Comparison of ENCODE assay signal across 8 cellular contexts in the genomic region with DNA sequence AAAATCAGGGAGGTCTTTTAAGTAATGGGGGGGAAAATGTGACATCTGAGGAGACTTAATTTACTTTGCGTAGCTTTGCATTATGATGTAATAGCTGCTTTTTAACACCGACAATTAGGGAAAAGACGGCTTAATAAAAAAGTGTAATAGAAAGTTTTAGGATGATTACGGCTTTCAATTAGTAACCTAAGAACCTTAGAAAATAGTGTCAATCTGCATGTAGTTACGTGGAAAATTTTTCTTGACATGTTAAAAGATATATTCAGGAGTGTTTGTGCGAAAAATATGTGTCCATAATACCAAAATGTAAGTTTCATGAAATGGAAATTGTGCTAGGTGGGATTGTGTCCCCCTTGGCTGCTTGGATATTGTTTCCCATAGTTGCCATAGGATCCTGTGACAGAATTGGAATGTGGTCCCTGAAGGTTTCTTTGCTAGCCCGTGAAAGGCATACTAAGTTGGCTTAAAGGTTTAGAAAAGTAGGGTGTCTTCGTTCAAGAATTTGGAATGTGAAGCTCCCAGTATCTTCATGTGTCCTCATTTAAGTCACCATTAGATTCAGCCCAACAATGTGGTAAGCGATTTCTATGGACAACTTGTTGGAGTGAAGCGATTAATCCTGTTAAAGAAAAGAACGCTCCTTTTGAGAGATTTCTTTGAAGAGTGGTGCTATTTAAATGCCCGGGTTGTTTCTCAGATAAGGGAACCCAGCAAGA. TPM values are rescaled to one million over a fixed set of nuclear protein-coding genes. Genes with fewer than 3 reads are reported as not detected.
DNase-seq lines count a peak whose midpoint lies in the region; ATAC-seq and TF ChIP-seq lines count a peak whose summit lies in the region.

No MANE protein-coding gene starts in this region.

- H3K27me3 Mint-ChIP-seq in activated naive CD4-positive, alpha-beta T cell treated with anti-CD3 and anti-CD28 coated beads for 36 hours (ENCODE audit: low read depth): peaks cover 9% of the 10 kb centered on the region

- peaks cover 5% of the 10 kb centered on the region for H3K36me3 Mint-ChIP-seq in activated naive CD4-positive, alpha-beta T cell treated with anti-CD3 and anti-CD28 coated beads for 36 hours (ENCODE audit: low read depth)

- CTCF ChIA-PET in activated naive CD4-positive, alpha-beta T cell treated with anti-CD3 and anti-CD28 coated beads for 36 hours (lab: Charles Lee): interaction anchor here (1.0 to 4.8 kb wide), 4 partner anchors 7 to 20 kb away, joined by 3 to 24 read pairs (median 14); no protein-coding TSS in a partner anchor

- TF ChIP-seq EP300 in tibial nerve (IDR thresholded peaks at IDR 0.05): no peak

- WGBS in right lobe of liver (ENCODE audit: insufficient coverage, low coverage, low lambda C conversion rate, missing lambda C conversion rate): 74% methylated on average over 11 of the region's 12 CpGs
- WGBS in tibial nerve, 2 donors: 68 to 71% methylated on average over 12 of the region's 12 CpGs

- H3K27me3 ChIP-seq in right lobe of liver (no peaks in the 10 kb centered on the region), tibial nerve (no peaks in the 10 kb centered on the region)

- H3K4me3 ChIP-seq in right lobe of liver (peak overlapping the region in 2 of 3 donors; percentile 74 to 88), tibial nerve (peak overlapping the region in 3 of 4 donors; percentile 72 to 92 (median 81))

- TF ChIP-seq CTCF in right lobe of liver (IDR thresholded peaks at IDR 0.05) (no peak), tibial nerve (IDR thresholded peaks at IDR 0.05) (no peak)

- H3K4me1 Mint-ChIP-seq in activated naive CD4-positive, alpha-beta T cell treated with anti-CD3 and anti-CD28 coated beads for 36 hours (ENCODE audit: low read depth): peaks cover 38% of the 10 kb centered on the region

- H3K27ac ChIP-seq in right lobe of liver (peak overlapping the region in 1 of 3 donors; percentile 94), tibial nerve (peak overlapping the region in 2 of 4 donors; percentile 92 to 97)

- TF ChIP-seq POLR2A in right lobe of liver (IDR thresholded peaks at IDR 0.05) (no peak), tibial nerve (IDR thresholded peaks at IDR 0.05) (no peak)

- no peaks in the 10 kb centered on the region for H3K9me3 ChIP-seq in right lobe of liver
- no peaks in the 10 kb centered on the region for H3K9me3 ChIP-seq in tibial nerve

- no peak for DNase-seq in activated naive CD4-positive, alpha-beta T cell treated with anti-CD3 and anti-CD28 coated beads for 36 hours
- no peak for DNase-seq in activated naive CD4-positive, alpha-beta T cell treated with anti-CD3 and anti-CD28 coated beads, Interleukin-2, amount 50 U/mL, for 16 hours
- peak; percentile 49 for DNase-seq in astrocyte of the hippocampus (ENCODE audit: low read depth, low spot score)
- no peak for DNase-seq in right lobe of liver
- no peak for DNase-seq in tibial nerve (ENCODE audit: low spot score in 2 of 2)
- no peak for DNase-seq in stimulated activated CD4-positive, alpha-beta T cell treated with anti-CD3 and anti-CD28 coated beads, Interleukin-4, amount 100 ng/mL, for 4 hours

- ATAC-seq in right lobe of liver: no peak
- no peak for ATAC-seq in HG02642 (IDR thresholded peaks at IDR 0.05; ENCODE audit: poor library complexity, unreplicated experiment)
- ATAC-seq in HG03520 (IDR thresholded peaks at IDR 0.05; ENCODE audit: unreplicated experiment): no peak

- peak overlapping the region; percentile 99 for H3K4me3 Mint-ChIP-seq in activated naive CD4-positive, alpha-beta T cell treated with anti-CD3 and anti-CD28 coated beads for 36 hours

- H3K4me1 ChIP-seq in right lobe of liver (peaks cover 0 to 42% (median 2%) of the 10 kb centered on the region in 4 donors), tibial nerve (peaks cover 0 to 68% (median 33%) of the 10 kb centered on the region in 4 donors)

- H3K27ac Mint-ChIP-seq in activated naive CD4-positive, alpha-beta T cell treated with anti-CD3 and anti-CD28 coated beads for 36 hours: no peak overlapping the region

- H3K9me3 Mint-ChIP-seq in activated naive CD4-positive, alpha-beta T cell treated with anti-CD3 and anti-CD28 coated beads for 36 hours: no peaks in the 10 kb centered on the region

- H3K36me3 ChIP-seq in right lobe of liver: no peaks in the 10 kb centered on the region
- H3K36me3 ChIP-seq in tibial nerve: peaks cover 0 to 9% (median 0%) of the 10 kb centered on the region in 3 donors

- intact Hi-C loops in activated naive CD4-positive, alpha-beta T cell treated with anti-CD3 and anti-CD28 coated beads for 36 hours (cut with micrococcal nuclease): no loop called here
- intact Hi-C loops in right lobe of liver (cut with DNase I): no loop called here

RNA-seq across cellular contexts. Expression of gene RGMB, which starts 1.9 kb away (rescaled TPM):
- 1 to 10 TPM; 5.0 to 5.9 TPM for total RNA-seq in activated naive CD4-positive, alpha-beta T cell treated with anti-CD3 and anti-CD28 coated beads for 36 hours
- total RNA-seq in right lobe of liver: 10 to 100 TPM in 1 of 6 experiments, 1 to 10 TPM in 5; 4.5 to 10.5 (median 5.1) TPM
- total RNA-seq in tibial nerve: 10 to 100 TPM; 31.8 to 43.1 (median 36.6) TPM
